In genomic region chr6:1310628-1311399, GRCh38 we compare ENCODE assay signal across 1 cellular context.
TF ChIP-seq lines count a peak whose summit lies in the region.

No MANE protein-coding gene starts in this region.

TF ChIP-seq in HepG2, 621 proteins besides CTCF, POLR2A, EP300 and RAD21 (continued from another document and continues in another):
- no peak for TF ChIP-seq ZBTB40 (IDR thresholded peaks at IDR 0.05)
- TF ChIP-seq ZBTB40 (CRISPR knock-in tag; IDR thresholded peaks at IDR 0.05), result peak; percentile 57; the same call in 1 of the 2 replicates
- no peak; the same call in 1 of the 2 replicates for TF ChIP-seq FOSL2 (CRISPR knock-in tag; IDR thresholded peaks at IDR 0.05)
- no peak; the same call in 1 of the 2 replicates for TF ChIP-seq THRA (CRISPR knock-in tag; IDR thresholded peaks at IDR 0.05; ENCODE audit: borderline replicate concordance)
- TF ChIP-seq ZNF264 (CRISPR knock-in tag; IDR thresholded peaks at IDR 0.05), result no peak; the same call in 1 of the 2 replicates
- TF ChIP-seq PRPF4 (IDR thresholded peaks at IDR 0.05; ENCODE audit: low read depth, low read length, poor library complexity, severe bottlenecking), result no peak
- no peak for TF ChIP-seq MATR3 (CRISPR knock-in tag; IDR thresholded peaks at IDR 0.05)
- TF ChIP-seq CHD2 (IDR thresholded peaks at IDR 0.05; ENCODE audit: low read depth, low read length), result 0 out of 2 replicates have a peak, but pooled peaks have one; percentile 9
- peak; percentile 5; the same call in 1 of the 2 replicates for TF ChIP-seq FOSL1 (CRISPR knock-in tag; IDR thresholded peaks at IDR 0.05; ENCODE audit: borderline replicate concordance)
- TF ChIP-seq JUN (CRISPR knock-in tag; IDR thresholded peaks at IDR 0.05), result 0 out of 2 replicates have a peak, but pooled peaks have one; percentile 19
- no peak for TF ChIP-seq MTA1 (CRISPR knock-in tag; IDR thresholded peaks at IDR 0.05; ENCODE audit: borderline replicate concordance)
- TF ChIP-seq YY1 (IDR thresholded peaks at IDR 0.05; ENCODE audit: insufficient read depth, insufficient replicate concordance, low read depth, low read length), result peak; percentile 82
- TF ChIP-seq PHB2 (IDR thresholded peaks at IDR 0.05; ENCODE audit: partially characterized antibody), result no peak
- no peak for TF ChIP-seq ZNF703 (CRISPR knock-in tag; IDR thresholded peaks at IDR 0.05; ENCODE audit: borderline replicate concordance)
- TF ChIP-seq REL (CRISPR knock-in tag; conservative IDR thresholded peaks at IDR 0.05), result no peak
- no peak for TF ChIP-seq ZNF547 (CRISPR knock-in tag; IDR thresholded peaks at IDR 0.05)
- TF ChIP-seq CENPT (CRISPR knock-in tag; IDR thresholded peaks at IDR 0.05; ENCODE audit: low read depth), result no peak
- peak; percentile 78 for TF ChIP-seq FOXO1 (CRISPR knock-in tag; IDR thresholded peaks at IDR 0.05)
- TF ChIP-seq CBX1 (IDR thresholded peaks at IDR 0.05; ENCODE audit: low read depth), result no peak
- peak; percentile 70; the same call in 1 of the 2 replicates for TF ChIP-seq NKX3-1 (CRISPR knock-in tag; IDR thresholded peaks at IDR 0.05)
- no peak for TF ChIP-seq BCLAF1 (IDR thresholded peaks at IDR 0.05)
- TF ChIP-seq MED13 (CRISPR knock-in tag; IDR thresholded peaks at IDR 0.05), result no peak
- TF ChIP-seq CSRNP1 (CRISPR knock-in tag; IDR thresholded peaks at IDR 0.05), result no peak
- peak; percentile 49; the same call in 1 of the 2 replicates for TF ChIP-seq NCOA1 (CRISPR knock-in tag; IDR thresholded peaks at IDR 0.05)
- no peak for TF ChIP-seq ZNF326 (CRISPR knock-in tag; IDR thresholded peaks at IDR 0.05; ENCODE audit: borderline replicate concordance)
- TF ChIP-seq ZMYM4 (CRISPR knock-in tag; IDR thresholded peaks at IDR 0.05), result no peak; the same call in 1 of the 2 replicates
- TF ChIP-seq ZNF446 (CRISPR knock-in tag; IDR thresholded peaks at IDR 0.05), result no peak; the same call in 1 of the 2 replicates
- 0 out of 2 replicates have a peak, but pooled peaks have one; percentile 37 for TF ChIP-seq ZNF441 (CRISPR knock-in tag; IDR thresholded peaks at IDR 0.05; ENCODE audit: borderline replicate concordance)
- TF ChIP-seq JDP2 (CRISPR knock-in tag; IDR thresholded peaks at IDR 0.05; ENCODE audit: borderline replicate concordance), result no peak
- no peak; the same call in 1 of the 2 replicates for TF ChIP-seq DNMT3B (CRISPR knock-in tag; conservative IDR thresholded peaks at IDR 0.05)
- TF ChIP-seq E2F1 (CRISPR knock-in tag; IDR thresholded peaks at IDR 0.05), result no peak
- no peak; the same call in 1 of the 2 replicates for TF ChIP-seq RFX5 (IDR thresholded peaks at IDR 0.05; ENCODE audit: low read depth, low read length)
- no peak for TF ChIP-seq ZNF367 (CRISPR knock-in tag; IDR thresholded peaks at IDR 0.05; ENCODE audit: borderline replicate concordance)
- peak; percentile 74 for TF ChIP-seq THAP9 (CRISPR knock-in tag; IDR thresholded peaks at IDR 0.05; ENCODE audit: borderline replicate concordance)
- TF ChIP-seq ZNF430 (CRISPR knock-in tag; IDR thresholded peaks at IDR 0.05), result no peak
- no peak for TF ChIP-seq NFE2L2 (IDR thresholded peaks at IDR 0.05; ENCODE audit: low read length)
- no peak for TF ChIP-seq MAFG (CRISPR knock-in tag; IDR thresholded peaks at IDR 0.05)
- TF ChIP-seq HNRNPH1 (optimal IDR thresholded peaks at IDR 0.05; ENCODE audit: low read depth, low read length), result no peak
- TF ChIP-seq CREB1 (IDR thresholded peaks at IDR 0.05), result no peak
- peak; percentile 2; the same call in 1 of the 2 replicates for TF ChIP-seq CREB1 (CRISPR knock-in tag; IDR thresholded peaks at IDR 0.05)
- TF ChIP-seq ZBTB8A (CRISPR knock-in tag; IDR thresholded peaks at IDR 0.05; ENCODE audit: borderline replicate concordance, low read depth), result no peak
- TF ChIP-seq ZNF749 (CRISPR knock-in tag; IDR thresholded peaks at IDR 0.05; ENCODE audit: borderline replicate concordance), result peak; percentile 23; the same call in 1 of the 2 replicates
- TF ChIP-seq MAX (IDR thresholded peaks at IDR 0.05), result no peak
- TF ChIP-seq YEATS2 (CRISPR knock-in tag; IDR thresholded peaks at IDR 0.05; ENCODE audit: borderline replicate concordance), result no peak
- TF ChIP-seq NFATC3 (CRISPR knock-in tag; IDR thresholded peaks at IDR 0.05), result no peak
